29 cellular contexts compared by ENCODE assay signal in genomic region chrX:24369816-24370215, GRCh38. TPM values are rescaled to one million over a fixed set of nuclear protein-coding genes. Genes with fewer than 3 reads are reported as not detected.
"Had no signal": no experiment of that assay in that cellular context is flagged by ENCODE, and none has a peak within 500 bp of the region (broad histone marks: within the 10 kb centered on the region; RNA-seq: fewer than 3 reads in every experiment).

No MANE protein-coding gene starts in this region.

- H3K9ac ChIP-seq: parathyroid adenoma had no signal

- H3K36me3 Mint-ChIP-seq: naive thymus-derived CD4-positive, alpha-beta T cell; stimulated activated naive B cell treated with anti-CD40 and anti-IgM and Interleukin-4, amounts not matched to agents 10 μg/mL and 1 μg/mL and 100 μg/mL, for 72 hours had no signal

- H3K27ac Mint-ChIP-seq: nephron progenitor cell; stimulated activated naive B cell treated with anti-CD40 and anti-IgM and Interleukin-4, amounts not matched to agents 10 μg/mL and 1 μg/mL and 100 μg/mL, for 72 hours; stimulated activated naive CD8-positive, alpha-beta T cell treated with anti-CD3 and anti-CD28 coated beads, Interleukin-15, amount 100 ng/mL, for 72 hours had no signal

- DNase-seq: effector CD4-positive, alpha-beta T cell; heart left ventricle; hypothalamus; kidney glomerular epithelial cell; mammary epithelial cell; naive thymus-derived CD4-positive, alpha-beta T cell; nephron progenitor cell; psoas muscle; retina; right lobe of liver; stimulated activated CD4-positive, alpha-beta T cell treated with anti-CD3 and anti-CD28 coated beads, Interleukin-15, amount 100 ng/mL, for 24 hours; stimulated activated CD4-positive, alpha-beta T cell treated with anti-CD3 and anti-CD28 coated beads, Interleukin-1b, Interleukin-23, amount 100 ng/mL, for 48 hours; stimulated activated CD4-positive, alpha-beta T cell treated with anti-CD3 and anti-CD28 coated beads, Interleukin-4, amount 100 ng/mL, for 24 hours; stimulated activated naive B cell treated with anti-CD40 and anti-IgM and Interleukin-4, amounts not matched to agents 10 μg/mL and 1 μg/mL and 100 μg/mL, for 72 hours; stimulated activated naive CD8-positive, alpha-beta T cell treated with anti-CD3 and anti-CD28 coated beads, Interleukin-15, amount 100 ng/mL, for 72 hours; testis; upper lobe of right lung had no signal

- H3K27ac ChIP-seq: coronary artery, heart left ventricle, parathyroid adenoma, psoas muscle, right lobe of liver, testis, tibial nerve, upper lobe of right lung, vagina had no signal

- ATAC-seq: heart left ventricle; naive thymus-derived CD4-positive, alpha-beta T cell; psoas muscle; right lobe of liver; stimulated activated naive B cell treated with anti-CD40 and anti-IgM and Interleukin-4, amounts not matched to agents 10 μg/mL and 1 μg/mL and 100 μg/mL, for 72 hours; stimulated activated naive CD8-positive, alpha-beta T cell treated with anti-CD3 and anti-CD28 coated beads, Interleukin-15, amount 100 ng/mL, for 72 hours; upper lobe of right lung had no signal

- H3K36me3 ChIP-seq: heart left ventricle, right lobe of liver, tibial nerve, upper lobe of right lung, vagina had no signal

- H3K4me1 ChIP-seq: heart left ventricle, parathyroid adenoma, psoas muscle, right lobe of liver, testis, tibial nerve, upper lobe of right lung, vagina had no signal

- H3K27me3 ChIP-seq: right lobe of liver, testis, upper lobe of right lung, vagina had no signal

- H3K4me3 Mint-ChIP-seq: nephron progenitor cell; stimulated activated naive B cell treated with anti-CD40 and anti-IgM and Interleukin-4, amounts not matched to agents 10 μg/mL and 1 μg/mL and 100 μg/mL, for 72 hours; stimulated activated naive CD8-positive, alpha-beta T cell treated with anti-CD3 and anti-CD28 coated beads, Interleukin-15, amount 100 ng/mL, for 72 hours had no signal

- H3K4me3 ChIP-seq: coronary artery, heart left ventricle, psoas muscle, right lobe of liver, testis, tibial nerve, upper lobe of right lung, vagina had no signal

- H3K9me3 ChIP-seq: heart left ventricle, psoas muscle, right lobe of liver, testis, tibial nerve, upper lobe of right lung, vagina had no signal

- H3K9me3 Mint-ChIP-seq: naive thymus-derived CD4-positive, alpha-beta T cell; stimulated activated naive B cell treated with anti-CD40 and anti-IgM and Interleukin-4, amounts not matched to agents 10 μg/mL and 1 μg/mL and 100 μg/mL, for 72 hours; stimulated activated naive CD8-positive, alpha-beta T cell treated with anti-CD3 and anti-CD28 coated beads, Interleukin-15, amount 100 ng/mL, for 72 hours had no signal

RNA-seq across cellular contexts. Expression of gene SUPT20HL1, which starts 9.4 kb away (rescaled TPM):
- total RNA-seq: dermis microvascular lymphatic vessel endothelial cell; frontal cortex; glomerular endothelial cell; heart left ventricle; lower leg skin; mammary epithelial cell; mesenteric fat pad; mononuclear cell; naive thymus-derived CD4-positive, alpha-beta T cell; omental fat pad; psoas muscle; right lobe of liver; subcutaneous adipose tissue; upper lobe of right lung; vagina had no signal

RNA-seq across cellular contexts. Expression of gene SUPT20HL2, which starts 55.9 kb away (rescaled TPM):
- total RNA-seq: dermis microvascular lymphatic vessel endothelial cell; frontal cortex; glomerular endothelial cell; lower leg skin; mammary epithelial cell; mesenteric fat pad; mononuclear cell; naive thymus-derived CD4-positive, alpha-beta T cell; psoas muscle; right lobe of liver; subcutaneous adipose tissue; tibial nerve; upper lobe of right lung; vagina had no signal
